ENCODE assay signal across 22 cellular contexts in genomic region chr15:66747223-66747622, GRCh38. TPM values are rescaled to one million over a fixed set of nuclear protein-coding genes. Genes with fewer than 3 reads are reported as not detected.
DNase-seq lines count a peak whose midpoint lies in the region; ATAC-seq and TF ChIP-seq lines count a peak whose summit lies in the region.
"Had no signal": no experiment of that assay in that cellular context is flagged by ENCODE, and none has a peak within 500 bp of the region (broad histone marks: within the 10 kb centered on the region; RNA-seq: fewer than 3 reads in every experiment).

No MANE protein-coding gene starts in this region.

- H3K36me3 ChIP-seq in heart right ventricle = no peaks in the 10 kb centered on the region
- H3K36me3 ChIP-seq in body of pancreas (replicated peaks in 1 of 2; ENCODE audit: insufficient read depth in 1 of 2, low read depth in 2 of 2) = no peaks in the 10 kb centered on the region
- no peaks in the 10 kb centered on the region for H3K36me3 ChIP-seq in neural progenitor cell
- no peaks in the 10 kb centered on the region for H3K36me3 ChIP-seq in uterus
- H3K36me3 ChIP-seq: brain microvascular endothelial cell had no signal

- H3K36me3 Mint-ChIP-seq in neural progenitor cell = peaks cover 7% of the 10 kb centered on the region
- H3K36me3 Mint-ChIP-seq: activated naive CD8-positive, alpha-beta T cell treated with anti-CD3 and anti-CD28 coated beads, Interleukin-2, amount 10 ng/mL, durations not matched to agents 7 days and 5 days had no signal

- H3K4me3 ChIP-seq in right cardiac atrium (ENCODE audit: low read length) (no peak overlapping the region), heart right ventricle (no peak overlapping the region), body of pancreas (no peak overlapping the region), neural progenitor cell (no peak overlapping the region), uterus (no peak overlapping the region)

- H3F3A ChIP-seq in neural progenitor cell (ENCODE audit: low read depth) = peaks cover 16% of the 10 kb centered on the region

- H3K27me3 Mint-ChIP-seq in neural progenitor cell (ENCODE audit: insufficient read depth, low read depth) = peaks cover 6% of the 10 kb centered on the region

- H3K27ac Mint-ChIP-seq in neural progenitor cell = no peak overlapping the region
- H3K27ac Mint-ChIP-seq: activated naive CD8-positive, alpha-beta T cell treated with anti-CD3 and anti-CD28 coated beads, Interleukin-2, amount 10 ng/mL, durations not matched to agents 7 days and 5 days had no signal

- H3K4me1 ChIP-seq in right cardiac atrium (ENCODE audit: control insufficient read depth, insufficient read depth, low read length) (peaks cover 65% of the 10 kb centered on the region), heart right ventricle (peaks cover 23 to 100% (median 89%) of the 10 kb centered on the region in 9 donors), body of pancreas (peaks cover 72% of the 10 kb centered on the region), neural progenitor cell (peaks cover 44% of the 10 kb centered on the region), uterus (peaks cover 5 to 7% of the 10 kb centered on the region in 2 donors)

- H4K20me1 ChIP-seq in neural progenitor cell (ENCODE audit: low read depth) = peaks cover 24% of the 10 kb centered on the region

- no peaks in the 10 kb centered on the region for H3K9me3 ChIP-seq in right cardiac atrium (ENCODE audit: control insufficient read depth, low read length)
- H3K9me3 ChIP-seq in heart right ventricle = no peaks in the 10 kb centered on the region
- H3K9me3 ChIP-seq in body of pancreas = no peaks in the 10 kb centered on the region
- no peaks in the 10 kb centered on the region for H3K9me3 ChIP-seq in neural progenitor cell (ENCODE audit: low read depth)
- no peaks in the 10 kb centered on the region for H3K9me3 ChIP-seq in uterus

- no peak overlapping the region for H2AFZ ChIP-seq in neural progenitor cell (replicated peaks)

- TF ChIP-seq POLR2A in body of pancreas (IDR thresholded peaks at IDR 0.05) (no peak), uterus (IDR thresholded peaks at IDR 0.05) (no peak)

- H3K27me3 ChIP-seq in right cardiac atrium (ENCODE audit: control insufficient read depth, insufficient read depth) (no peaks in the 10 kb centered on the region), heart right ventricle (no peaks in the 10 kb centered on the region), body of pancreas (no peaks in the 10 kb centered on the region), neural progenitor cell (no peaks in the 10 kb centered on the region), uterus (no peaks in the 10 kb centered on the region)
- H3K27me3 ChIP-seq: brain microvascular endothelial cell had no signal

- H3K27ac ChIP-seq in right cardiac atrium (ENCODE audit: low read length) (peak overlapping the region; percentile 18), heart right ventricle (peak overlapping the region in 4 of 10 donors; percentile 5 to 87 (median 78)), body of pancreas (peak overlapping the region in 3 of 4 donors; percentile 15 to 64 (median 51)), neural progenitor cell (no peak overlapping the region), uterus (peak overlapping the region; percentile 61 to 70)

- WGBS in right cardiac atrium = 76% methylated on average over 8 of the region's 8 CpGs
- 93 to 96% methylated on average over 8 of the region's 8 CpGs for WGBS in heart right ventricle, 2 donors
- WGBS in body of pancreas, 2 donors = 79 to 100% methylated on average over 3 to 8 of the region's 8 CpGs

- TF ChIP-seq CTCF in heart right ventricle (IDR thresholded peaks at IDR 0.05) (no peak), body of pancreas (IDR thresholded peaks at IDR 0.05) (no peak), neural progenitor cell (IDR thresholded peaks at IDR 0.05) (no peak), uterus (IDR thresholded peaks at IDR 0.05) (no peak)

- intact Hi-C loops in right cardiac atrium (cut with DNase I) (no loop called here), heart right ventricle (cut with DNase I) (no loop called here), body of pancreas (cut with DNase I) (loop anchor here (5.0 kb wide), 1 partner anchor 40 kb away; no protein-coding TSS in a partner anchor), uterus (cut with DNase I; ENCODE audit: low total_unique reads) (no loop called here), left colon (cut with DNase I, micrococcal nuclease) (no loop called here)

- H3K9me3 Mint-ChIP-seq in neural progenitor cell = no peaks in the 10 kb centered on the region
- H3K9me3 Mint-ChIP-seq: activated naive CD8-positive, alpha-beta T cell treated with anti-CD3 and anti-CD28 coated beads, Interleukin-2, amount 10 ng/mL, durations not matched to agents 7 days and 5 days had no signal

- no peak overlapping the region for H3K9ac ChIP-seq in neural progenitor cell

- peak in 2 of 3 donors; percentile 11 to 48 for DNase-seq in right cardiac atrium
- DNase-seq in heart right ventricle = no peak
- DNase-seq in body of pancreas = no peak
- no peak for DNase-seq in neural progenitor cell (ENCODE audit: low spot score)
- DNase-seq in uterus = no peak
- DNase-seq in activated CD4-positive, alpha-beta T cell treated with anti-CD3 and anti-CD28 coated beads for 1 hour = no peak
- no peak for DNase-seq in left colon
- DNase-seq: activated CD4-positive, alpha-beta T cell treated with anti-CD3 and anti-CD28 coated beads, Interleukin-2, amount 50 U/mL, for 4 hours; activated naive CD8-positive, alpha-beta T cell treated with anti-CD3 and anti-CD28 coated beads, Interleukin-2, amount 10 ng/mL, durations not matched to agents 7 days and 5 days; brain microvascular endothelial cell; C1 segment of cervical spinal cord; cortex of kidney; head of caudate nucleus; KBM-7; MM.1S; NCI-H1436 treated with DMSO at 0.1 percent for 48 hours; NK-92 treated with Interleukin-12 subunit alpha and Interleukin-12 subunit beta, amount 100 ng/mL, for 24 hours; nucleus accumbens; stimulated activated CD4-positive, alpha-beta T cell treated with anti-CD3 and anti-CD28 coated beads, Interleukin-4, amount 100 ng/mL, for 24 hours; stimulated activated naive CD8-positive, alpha-beta T cell treated with anti-CD3 and anti-CD28 coated beads, Interleukin-15, Interleukin-2, amounts not matched to agents 100 U/mL and 50 U/mL, for 24 hours had no signal

- ATAC-seq in right cardiac atrium = no peak
- ATAC-seq in heart right ventricle = no peak
- ATAC-seq in body of pancreas = no peak
- ATAC-seq in GM19467 (IDR thresholded peaks at IDR 0.05; ENCODE audit: unreplicated experiment) = no peak
- ATAC-seq in left colon = no peak
- ATAC-seq: left lobe of liver; stimulated activated naive CD8-positive, alpha-beta T cell treated with anti-CD3 and anti-CD28 coated beads, Interleukin-15, Interleukin-2, amounts not matched to agents 100 U/mL and 50 U/mL, for 24 hours had no signal

- H3K4me1 Mint-ChIP-seq in neural progenitor cell = peaks cover 45% of the 10 kb centered on the region

- H3K79me2 ChIP-seq in neural progenitor cell (ENCODE audit: low read depth) = peaks cover 5% of the 10 kb centered on the region

- peak overlapping the region; percentile 35 for H3K4me2 ChIP-seq in neural progenitor cell

- no peak overlapping the region for H3K4me3 Mint-ChIP-seq in neural progenitor cell
- H3K4me3 Mint-ChIP-seq: activated naive CD8-positive, alpha-beta T cell treated with anti-CD3 and anti-CD28 coated beads, Interleukin-2, amount 10 ng/mL, durations not matched to agents 7 days and 5 days had no signal

RNA-seq across cellular contexts. Expression of gene SMAD6, which starts 45.2 kb away (rescaled TPM):
- total RNA-seq in right cardiac atrium = 10 to 100 TPM; 54.5 to 68.8 (median 63.2) TPM
- polyA plus RNA-seq in right cardiac atrium = 31.6 TPM
- 10 to 100 TPM; 12.2 to 43.4 (median 20.6) TPM for total RNA-seq in heart right ventricle
- polyA plus RNA-seq in heart right ventricle = 10 to 100 TPM in 1 of 2 donors, 1 to 10 TPM in 1; 6.6 to 19.5 TPM
- total RNA-seq in body of pancreas = 10 to 100 TPM; 14.0 to 25.4 TPM
- total RNA-seq in neural progenitor cell (ENCODE audit: low replicate concordance) = 3.4 and 9.4 TPM in 2 replicates
- total RNA-seq in uterus = 10 to 100 TPM in 3 of 4 donors, 1 to 10 TPM in 1; 9.4 to 30.1 (median 19.1) TPM
- 10 to 100 TPM in 1 of 2 donors, 1 to 10 TPM in 1; 9.6 to 11.2 TPM for total RNA-seq in left colon

Comparison
In these comparisons a context has a peak if more than half of its experiments do, and no peak if none do; other contexts are left out.
1. DNase-seq: peak in right cardiac atrium (2 of 3); none in heart right ventricle (0 of 2), body of pancreas (0 of 4), neural progenitor cell (single experiment), uterus (0 of 2), activated CD4-positive, alpha-beta T cell treated with anti-CD3 and anti-CD28 coated beads for 1 hour (single experiment) and left colon (0 of 2).